Comparison of ENCODE assay signal across 1 cellular context in the genomic region with DNA sequence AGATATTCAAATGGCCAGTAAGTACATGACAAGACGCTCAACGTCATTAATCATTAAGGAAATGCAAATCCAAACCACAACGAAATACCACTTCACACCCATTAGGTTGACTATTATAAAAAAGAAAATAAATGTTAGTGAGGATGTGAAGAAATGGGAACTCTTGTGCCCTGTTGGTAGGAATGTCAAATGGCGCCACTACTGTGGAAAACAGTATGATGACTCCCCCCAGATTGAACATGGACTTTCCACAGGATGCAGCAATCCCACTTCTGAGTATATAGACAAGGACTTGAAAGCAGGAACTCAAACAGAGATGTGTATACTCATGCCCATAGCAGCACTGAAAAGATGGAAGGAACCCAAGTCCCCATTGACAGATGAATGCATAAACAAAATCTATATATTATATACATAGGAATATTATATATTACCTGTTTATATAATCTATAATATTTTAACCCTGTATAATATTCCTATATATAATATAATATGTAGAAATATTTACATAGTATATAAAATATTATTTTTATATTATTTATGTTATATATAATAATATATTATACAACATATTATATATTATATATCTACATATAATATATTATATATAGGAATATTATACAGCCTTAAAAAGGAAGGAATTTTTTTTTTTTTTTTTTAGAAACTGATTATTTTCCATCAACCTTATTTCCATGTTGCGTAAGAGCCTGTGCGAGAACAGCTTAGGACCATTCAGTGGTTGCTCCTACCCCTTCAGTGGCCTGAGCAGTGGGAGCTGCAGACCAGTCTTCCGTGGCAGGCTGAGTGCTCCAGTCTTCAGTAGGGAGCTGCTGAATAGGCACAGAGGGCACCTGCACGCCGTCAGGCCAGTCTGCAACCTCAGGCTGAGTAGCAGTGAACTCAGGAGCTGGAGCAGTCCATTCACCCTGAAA.
TF ChIP-seq lines count a peak whose summit lies in the region.

No MANE protein-coding gene starts in this region.

TF ChIP-seq in HepG2, 621 proteins besides CTCF, POLR2A, EP300 and RAD21:
- TF ChIP-seq BORCS8-MEF2B (CRISPR knock-in tag; IDR thresholded peaks at IDR 0.05) (no peak), ZNF383 (CRISPR knock-in tag; IDR thresholded peaks at IDR 0.05; ENCODE audit: borderline replicate concordance) (no peak), SP5 (CRISPR knock-in tag; IDR thresholded peaks at IDR 0.05; ENCODE audit: borderline replicate concordance, low read depth) (no peak), TEAD3 (CRISPR knock-in tag; optimal IDR thresholded peaks at IDR 0.05; ENCODE audit: borderline replicate concordance) (peak; percentile 90), ZNF775 (CRISPR knock-in tag; IDR thresholded peaks at IDR 0.05; ENCODE audit: borderline replicate concordance) (no peak), NCOR1 (IDR thresholded peaks at IDR 0.05; ENCODE audit: borderline replicate concordance, low read length) (no peak), KLF6 (CRISPR knock-in tag; IDR thresholded peaks at IDR 0.05) (no peak), ZNF3 (CRISPR knock-in tag; IDR thresholded peaks at IDR 0.05) (peak; percentile 85), ZMYM3 (CRISPR knock-in tag; IDR thresholded peaks at IDR 0.05) (peak; percentile 36; the same call in 1 of the 2 replicates), CEBPB (IDR thresholded peaks at IDR 0.05; ENCODE audit: borderline replicate concordance, low read depth, low read length) (peak; percentile 48; the same call in 1 of the 2 replicates)
- TF ChIP-seq, protein P1, sequence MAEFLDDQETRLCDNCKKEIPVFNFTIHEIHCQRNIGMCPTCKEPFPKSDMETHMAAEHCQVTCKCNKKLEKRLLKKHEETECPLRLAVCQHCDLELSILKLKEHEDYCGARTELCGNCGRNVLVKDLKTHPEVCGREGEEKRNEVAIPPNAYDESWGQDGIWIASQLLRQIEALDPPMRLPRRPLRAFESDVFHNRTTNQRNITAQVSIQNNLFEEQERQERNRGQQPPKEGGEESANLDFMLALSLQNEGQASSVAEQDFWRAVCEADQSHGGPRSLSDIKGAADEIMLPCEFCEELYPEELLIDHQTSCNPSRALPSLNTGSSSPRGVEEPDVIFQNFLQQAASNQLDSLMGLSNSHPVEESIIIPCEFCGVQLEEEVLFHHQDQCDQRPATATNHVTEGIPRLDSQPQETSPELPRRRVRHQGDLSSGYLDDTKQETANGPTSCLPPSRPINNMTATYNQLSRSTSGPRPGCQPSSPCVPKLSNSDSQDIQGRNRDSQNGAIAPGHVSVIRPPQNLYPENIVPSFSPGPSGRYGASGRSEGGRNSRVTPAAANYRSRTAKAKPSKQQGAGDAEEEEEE (CRISPR knock-in tag; IDR thresholded peaks at IDR 0.05; ENCODE audit: borderline replicate concordance) = no peak
- TF ChIP-seq, protein P2, sequence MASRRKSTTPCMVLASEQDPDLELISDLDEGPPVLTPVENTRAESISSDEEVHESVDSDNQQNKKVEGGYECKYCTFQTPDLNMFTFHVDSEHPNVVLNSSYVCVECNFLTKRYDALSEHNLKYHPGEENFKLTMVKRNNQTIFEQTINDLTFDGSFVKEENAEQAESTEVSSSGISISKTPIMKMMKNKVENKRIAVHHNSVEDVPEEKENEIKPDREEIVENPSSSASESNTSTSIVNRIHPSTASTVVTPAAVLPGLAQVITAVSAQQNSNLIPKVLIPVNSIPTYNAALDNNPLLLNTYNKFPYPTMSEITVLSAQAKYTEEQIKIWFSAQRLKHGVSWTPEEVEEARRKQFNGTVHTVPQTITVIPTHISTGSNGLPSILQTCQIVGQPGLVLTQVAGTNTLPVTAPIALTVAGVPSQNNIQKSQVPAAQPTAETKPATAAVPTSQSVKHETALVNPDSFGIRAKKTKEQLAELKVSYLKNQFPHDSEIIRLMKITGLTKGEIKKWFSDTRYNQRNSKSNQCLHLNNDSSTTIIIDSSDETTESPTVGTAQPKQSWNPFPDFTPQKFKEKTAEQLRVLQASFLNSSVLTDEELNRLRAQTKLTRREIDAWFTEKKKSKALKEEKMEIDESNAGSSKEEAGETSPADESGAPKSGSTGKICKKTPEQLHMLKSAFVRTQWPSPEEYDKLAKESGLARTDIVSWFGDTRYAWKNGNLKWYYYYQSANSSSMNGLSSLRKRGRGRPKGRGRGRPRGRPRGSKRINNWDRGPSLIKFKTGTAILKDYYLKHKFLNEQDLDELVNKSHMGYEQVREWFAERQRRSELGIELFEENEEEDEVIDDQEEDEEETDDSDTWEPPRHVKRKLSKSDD (CRISPR knock-in tag; IDR thresholded peaks at IDR 0.05; ENCODE audit: low read depth) = no peak
- TF ChIP-seq, protein P3, sequence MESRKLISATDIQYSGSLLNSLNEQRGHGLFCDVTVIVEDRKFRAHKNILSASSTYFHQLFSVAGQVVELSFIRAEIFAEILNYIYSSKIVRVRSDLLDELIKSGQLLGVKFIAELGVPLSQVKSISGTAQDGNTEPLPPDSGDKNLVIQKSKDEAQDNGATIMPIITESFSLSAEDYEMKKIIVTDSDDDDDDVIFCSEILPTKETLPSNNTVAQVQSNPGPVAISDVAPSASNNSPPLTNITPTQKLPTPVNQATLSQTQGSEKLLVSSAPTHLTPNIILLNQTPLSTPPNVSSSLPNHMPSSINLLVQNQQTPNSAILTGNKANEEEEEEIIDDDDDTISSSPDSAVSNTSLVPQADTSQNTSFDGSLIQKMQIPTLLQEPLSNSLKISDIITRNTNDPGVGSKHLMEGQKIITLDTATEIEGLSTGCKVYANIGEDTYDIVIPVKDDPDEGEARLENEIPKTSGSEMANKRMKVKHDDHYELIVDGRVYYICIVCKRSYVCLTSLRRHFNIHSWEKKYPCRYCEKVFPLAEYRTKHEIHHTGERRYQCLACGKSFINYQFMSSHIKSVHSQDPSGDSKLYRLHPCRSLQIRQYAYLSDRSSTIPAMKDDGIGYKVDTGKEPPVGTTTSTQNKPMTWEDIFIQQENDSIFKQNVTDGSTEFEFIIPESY (CRISPR knock-in tag; IDR thresholded peaks at IDR 0.05) = peak; percentile 69
